In the genomic region with DNA sequence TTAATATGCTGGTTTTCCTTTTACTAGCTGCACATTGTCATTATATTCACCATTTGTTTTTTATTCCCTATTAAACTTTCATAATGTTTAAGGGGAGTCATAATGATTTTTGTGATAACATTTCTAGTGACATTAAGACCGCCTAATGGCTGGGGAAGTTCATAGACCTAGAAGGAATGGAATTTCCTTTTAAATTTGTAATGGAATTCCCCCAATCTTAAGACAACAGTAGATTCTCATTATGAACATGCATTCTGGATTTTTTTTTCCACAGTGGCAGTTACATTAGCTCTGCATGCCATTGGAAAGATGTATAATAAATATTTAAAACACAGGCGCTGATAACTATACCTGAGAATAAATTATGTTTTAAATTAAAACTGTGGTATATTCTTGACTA, we compare ENCODE assay signal across 16 cellular contexts. TPM values are rescaled to one million over a fixed set of nuclear protein-coding genes. Genes with fewer than 3 reads are reported as not detected.
A peak's percentile ranks its signal among the peaks of the same experiment; 100 is the strongest.
DNase-seq lines count a peak whose midpoint lies in the region; ATAC-seq and TF ChIP-seq lines count a peak whose summit lies in the region.
"Had no signal": no experiment of that assay in that cellular context is flagged by ENCODE, and none has a peak within 500 bp of the region (broad histone marks: within the 10 kb centered on the region; RNA-seq: fewer than 3 reads in every experiment).

No MANE protein-coding gene starts in this region.

- H2AK9ac ChIP-seq in IMR-90 (replicated peaks; ENCODE audit: low read depth, low read length, poor library complexity) = no peak overlapping the region

- H3K4ac ChIP-seq in IMR-90 (ENCODE audit: low read depth, low read length) = no peak overlapping the region

- H3K4me1 ChIP-seq in IMR-90 (ENCODE audit: control insufficient read depth, insufficient read depth, low read length) = peaks cover 2% of the 10 kb centered on the region; the same call in 1 of the 2 replicates
- H3K4me1 ChIP-seq in PC-3 (ENCODE audit: insufficient read depth, low read length) = peaks cover 8% of the 10 kb centered on the region

- no peaks in the 10 kb centered on the region for H3F3A ChIP-seq in PC-3 (ENCODE audit: low read length, unreplicated experiment)

- H3K4me3 ChIP-seq in IMR-90 (ENCODE audit: insufficient read depth, low read depth, low read length) = no peak overlapping the region
- no peak overlapping the region for H3K4me3 ChIP-seq in PC-3 (ENCODE audit: low read length)
- H3K4me3 ChIP-seq: PC-9, SJCRH30 had no signal

- no peak overlapping the region for H3K23ac ChIP-seq in IMR-90 (ENCODE audit: low read depth, low read length)

- H3K27me3 ChIP-seq in IMR-90 (ENCODE audit: control insufficient read depth, insufficient read depth, low read length) (no peaks in the 10 kb centered on the region), PC-3 (ENCODE audit: low read length) (no peaks in the 10 kb centered on the region)
- H3K27me3 ChIP-seq: SJCRH30 had no signal

- no peaks in the 10 kb centered on the region for H3K79me2 ChIP-seq in PC-3 (ENCODE audit: low read length)

- no peak for TF ChIP-seq POLR2A in IMR-90 (IDR thresholded peaks at IDR 0.05; ENCODE audit: low read depth, low read length)

- H4K91ac ChIP-seq in IMR-90 (ENCODE audit: insufficient read depth, low read depth, low read length) = no peak overlapping the region

- POLR2A ChIA-PET in IMR-90 (lab: Charles Lee; ENCODE audit: unreplicated experiment) (no interaction called here), PC-3 (lab: Charles Lee; ENCODE audit: unreplicated experiment) (no interaction called here)

- intact Hi-C loops in IMR-90 (cut with micrococcal nuclease) (no loop called here), PC-3 (cut with micrococcal nuclease) (no loop called here)

- no peak overlapping the region for H4K5ac ChIP-seq in IMR-90 (ENCODE audit: low read depth, low read length)

- peaks cover 6% of the 10 kb centered on the region; the same call in 1 of the 2 replicates for H4K20me1 ChIP-seq in IMR-90 (ENCODE audit: insufficient read depth, low read length)
- no peaks in the 10 kb centered on the region for H4K20me1 ChIP-seq in PC-3 (ENCODE audit: low read length)

- H2BK5ac ChIP-seq in IMR-90 (ENCODE audit: low read depth, low read length, poor library complexity, severe bottlenecking) = no peak overlapping the region

- in situ Hi-C loops in IMR-90 (cut with MboI; ENCODE audit: low sequenced_read_pairs) = loop anchor here (25.0 kb wide), 2 partner anchors 1007 to 1182 kb away; no protein-coding TSS in a partner anchor

- no peak overlapping the region for H3K4me3 Mint-ChIP-seq in chondrocyte (ENCODE audit: unreplicated experiment)

- peak overlapping the region; percentile 29 for H3K27ac Mint-ChIP-seq in chondrocyte (ENCODE audit: unreplicated experiment)

- CTCF ChIA-PET in IMR-90 (lab: Yijun Ruan, JAX) (interaction anchor here (1.2 to 2.9 kb wide), 2 partner anchors 9 to 556 kb away, joined by 4 to 20 read pairs; no protein-coding TSS in a partner anchor), PC-3 (lab: Charles Lee) (no interaction called here)

- H3K9ac ChIP-seq in IMR-90 (ENCODE audit: low read depth, low read length) (no peak overlapping the region), PC-3 (ENCODE audit: low read length) (no peak overlapping the region)

- no peak overlapping the region for H3K4me2 ChIP-seq in IMR-90 (ENCODE audit: low read depth, low read length)
- H3K4me2 ChIP-seq in PC-3 (ENCODE audit: low read length) = no peak overlapping the region
- H3K4me2 ChIP-seq: PC-9 had no signal

- no peak overlapping the region for H3K14ac ChIP-seq in IMR-90 (replicated peaks; ENCODE audit: low read depth, low read length)

- WGBS in IMR-90 (ENCODE audit: extremely low coverage in 2 of 2, insufficient read length in 1 of 2), 2 experiments = no CpG with 5 or more reads among the region's 2 CpGs

- H2AK5ac ChIP-seq in IMR-90 (ENCODE audit: low read depth, low read length) = no peak overlapping the region

- peaks cover 25 to 40% of the 10 kb centered on the region in 2 experiments for H3K79me1 ChIP-seq in IMR-90 (ENCODE audit: low read depth in 1 of 2, low read length in 2 of 2)

- H2BK120ac ChIP-seq in IMR-90 (ENCODE audit: low read depth, low read length) = no peak overlapping the region

- H3K9me3 ChIP-seq in IMR-90 (ENCODE audit: control insufficient read depth, insufficient read depth, low read length) (no peaks in the 10 kb centered on the region), PC-3 (ENCODE audit: low read length) (no peaks in the 10 kb centered on the region)
- H3K9me3 ChIP-seq: SJCRH30 had no signal

- H3K9me2 ChIP-seq in PC-3 (replicated peaks; ENCODE audit: low read length) = no peaks in the 10 kb centered on the region

- DNase-seq in Daoy (ENCODE audit: low read depth) (peak; percentile 23), IMR-90 (peak; percentile 46), chondrocyte (ENCODE audit: low spot score) (no peak), pulmonary artery endothelial cell (ENCODE audit: low read depth, low spot score) (peak; percentile 52), dedifferentiated amniotic fluid mesenchymal stem cell (ENCODE audit: extremely low spot score) (no peak), PC-3 (no peak), AG20443 (ENCODE audit: low spot score) (no peak)
- DNase-seq: COR-L47, MM.1S, NCI-H1092, NCI-H1436 treated with DMSO at 0.1 percent for 48 hours, NCI-H2029, NCI-H2171, NCI-H526, PC-9, SJCRH30 had no signal

- H3K9me1 ChIP-seq in IMR-90 (ENCODE audit: insufficient read depth, low read length) = no peaks in the 10 kb centered on the region

- TF ChIP-seq CTCF in IMR-90 (conservative IDR thresholded peaks at IDR 0.05; ENCODE audit: low read depth, low read length) = no peak
- TF ChIP-seq CTCF in chondrocyte (IDR thresholded peaks at IDR 0.05) = no peak
- TF ChIP-seq CTCF in PC-3 (conservative IDR thresholded peaks at IDR 0.05; ENCODE audit: low read depth, low read length) = no peak

- H3K4me1 Mint-ChIP-seq in chondrocyte (ENCODE audit: low read depth) = peaks cover 55% of the 10 kb centered on the region

- no peak for TF ChIP-seq RAD21 in IMR-90 (IDR thresholded peaks at IDR 0.05; ENCODE audit: low read length)

- BruUV-seq in IMR-90 (replicated peaks; lab: Mats Ljungman, UMichigan) (no TSS peak), PC-3 (replicated peaks; lab: Mats Ljungman, UMichigan) (no TSS peak)

- no peak overlapping the region for H2BK15ac ChIP-seq in IMR-90 (ENCODE audit: low read depth, low read length)

- no peak overlapping the region for H3K18ac ChIP-seq in IMR-90 (ENCODE audit: low read depth, low read length)

- H2AFZ ChIP-seq in IMR-90 (replicated peaks; ENCODE audit: low read length, poor library complexity) = no peak overlapping the region
- no peak overlapping the region for H2AFZ ChIP-seq in PC-3 (ENCODE audit: low read length)
- H2AFZ ChIP-seq: PC-9 had no signal

- H3K36me3 Mint-ChIP-seq in chondrocyte (ENCODE audit: low read depth) = peaks cover 34% of the 10 kb centered on the region

- no peaks in the 10 kb centered on the region for H3K27me3 Mint-ChIP-seq in chondrocyte (ENCODE audit: low read depth)

- H3K27ac ChIP-seq in IMR-90 (ENCODE audit: insufficient read depth, low read length) = no peak overlapping the region
- no peak overlapping the region for H3K27ac ChIP-seq in PC-3 (ENCODE audit: low read length)
- H3K27ac ChIP-seq: PC-9, SJCRH30 had no signal

- no peak overlapping the region for H4K8ac ChIP-seq in IMR-90 (ENCODE audit: low read depth in 2 of 2, low read length in 2 of 2)

- peaks cover 17% of the 10 kb centered on the region for H3K36me3 ChIP-seq in IMR-90 (ENCODE audit: control insufficient read depth, insufficient read depth, low read length)
- H3K36me3 ChIP-seq in PC-3 (ENCODE audit: low read depth, low read length) = peaks cover 13% of the 10 kb centered on the region; the same call in 1 of the 2 replicates

- dilution Hi-C loops in IMR-90 (cut with HindIII; ENCODE audit: low sequenced_read_pairs, unreplicated experiment) = no loop called here

- ATAC-seq in IMR-90 (ENCODE audit: low read depth) (no peak), PC-3 (no peak)

- no peak overlapping the region for H2BK20ac ChIP-seq in IMR-90 (ENCODE audit: low read depth, low read length)

- no peak overlapping the region for H3K56ac ChIP-seq in IMR-90 (ENCODE audit: extremely low read depth, insufficient read depth, low read length)

- H3K9me3 Mint-ChIP-seq in chondrocyte (ENCODE audit: low read depth) = no peaks in the 10 kb centered on the region

TF ChIP-seq in IMR-90, 13 proteins besides CTCF, POLR2A, EP300 and RAD21 (continues in another document):
- TF ChIP-seq ELK1 (IDR thresholded peaks at IDR 0.05; ENCODE audit: borderline replicate concordance, low read depth, low read length) = no peak
- TF ChIP-seq FOS (IDR thresholded peaks at IDR 0.05; ENCODE audit: low read depth, low read length) = no peak
- no peak for TF ChIP-seq MXI1 (IDR thresholded peaks at IDR 0.05; ENCODE audit: borderline replicate concordance, low read depth, low read length)
- no peak for TF ChIP-seq RFX5 (IDR thresholded peaks at IDR 0.05; ENCODE audit: low read depth, low read length)
- no peak for TF ChIP-seq SMC3 (IDR thresholded peaks at IDR 0.05; ENCODE audit: low read depth, low read length)
- TF ChIP-seq MAZ (IDR thresholded peaks at IDR 0.05; ENCODE audit: borderline replicate concordance, low read depth, low read length) = no peak
- TF ChIP-seq CHD1 (IDR thresholded peaks at IDR 0.05; ENCODE audit: low read depth, low read length) = no peak
- TF ChIP-seq CEBPB (IDR thresholded peaks at IDR 0.05; ENCODE audit: low read depth, low read length) = no peak
- no peak for TF ChIP-seq MAFK (IDR thresholded peaks at IDR 0.05; ENCODE audit: low read depth, low read length)
- no peak for TF ChIP-seq RCOR1 (IDR thresholded peaks at IDR 0.05; ENCODE audit: insufficient replicate concordance, low read length)
- TF ChIP-seq BHLHE40 (IDR thresholded peaks at IDR 0.05; ENCODE audit: low read depth, low read length) = no peak
- TF ChIP-seq NFE2L2 (IDR thresholded peaks at IDR 0.05; ENCODE audit: low read depth, low read length) = no peak

RNA-seq across cellular contexts. Expression of gene YPEL5, which starts 8.4 kb away (rescaled TPM):
- 50.5 and 53.3 TPM in 2 replicates for total RNA-seq in Daoy (2014; rRNA removed; shearing (Covaris generic))
- total RNA-seq in IMR-90 (2012; rRNA removed) (40.7 and 54.7 TPM in 2 replicates), chondrocyte (75.3 to 93.3 TPM (median 82.8 TPM) in 3 replicates), pulmonary artery endothelial cell (75.6 and 77.1 TPM in 2 replicates), PC-3 (2014; rRNA removed) (29.9 TPM in 2 replicates)
- polyA plus RNA-seq in IMR-90 (2012; rRNA removed) = 49.6 and 62.6 TPM in 2 replicates
- polyA plus RNA-seq in IMR-90 (2012; cell fraction: cytosol; rRNA removed) = 14.5 and 14.6 TPM in 2 replicates
- 7.3 and 43.8 TPM in 2 replicates for polyA plus RNA-seq in IMR-90 (2012; cell fraction: nucleus; rRNA removed; ENCODE audit: low replicate concordance)

Comparison
In these comparisons a context has a peak if more than half of its experiments do, and no peak if none do; other contexts are left out.
1. DNase-seq: peak in Daoy (single experiment), IMR-90 (single experiment) and pulmonary artery endothelial cell (single experiment); none in chondrocyte (single experiment), dedifferentiated amniotic fluid mesenchymal stem cell (single experiment), PC-3 (single experiment) and AG20443 (single experiment).